Comparison of ENCODE assay signal across 9 cellular contexts in the genomic region with DNA sequence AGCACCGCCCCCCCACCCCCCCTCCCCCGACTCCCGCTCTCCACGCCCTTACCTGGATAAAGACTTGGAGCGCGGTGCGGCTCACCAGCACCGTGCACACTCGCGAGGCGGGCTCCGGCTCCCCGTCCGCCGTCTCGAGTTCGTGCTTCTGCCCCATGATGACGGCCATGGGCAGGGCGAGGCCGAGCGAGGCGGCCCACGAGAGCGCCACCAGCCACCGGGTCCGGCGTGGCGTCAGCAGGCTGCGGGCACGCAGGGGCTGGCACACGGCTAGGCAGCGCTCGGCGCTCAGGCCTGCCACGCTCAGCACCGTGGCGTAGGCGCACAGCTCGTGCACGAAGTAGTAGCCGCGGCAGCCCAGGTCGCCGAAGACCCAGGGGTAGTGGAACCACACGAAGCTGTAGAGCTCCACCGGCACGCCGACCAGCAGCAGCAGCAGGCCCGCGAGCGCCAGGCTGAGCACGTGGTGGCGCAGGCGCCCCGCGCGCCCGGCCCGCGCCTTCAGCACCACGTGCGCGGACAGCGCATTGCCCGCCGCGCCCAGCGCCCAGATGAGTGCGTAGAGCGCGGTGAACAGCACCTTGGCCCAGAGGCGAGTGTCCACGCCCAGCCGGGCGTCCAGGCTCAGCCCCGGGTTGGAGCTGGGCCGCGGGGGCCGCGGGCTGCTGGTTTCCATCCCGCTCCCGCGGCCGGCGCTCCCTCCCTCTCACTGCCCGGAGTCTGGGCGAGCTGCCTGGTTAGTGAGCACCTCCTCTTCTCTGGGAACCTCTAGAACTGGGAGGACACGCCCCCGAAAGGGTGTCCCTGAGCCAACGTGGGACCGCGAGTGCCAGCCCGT. TPM values are rescaled to one million over a fixed set of nuclear protein-coding genes. Genes with fewer than 3 reads are reported as not detected.
DNase-seq lines count a peak whose midpoint lies in the region; ATAC-seq, FAIRE-seq and TF ChIP-seq lines count a peak whose summit lies in the region.
"Had no signal": no experiment of that assay in that cellular context is flagged by ENCODE, and none has a peak within 500 bp of the region (broad histone marks: within the 10 kb centered on the region; RNA-seq: fewer than 3 reads in every experiment).

A gene with protein sequence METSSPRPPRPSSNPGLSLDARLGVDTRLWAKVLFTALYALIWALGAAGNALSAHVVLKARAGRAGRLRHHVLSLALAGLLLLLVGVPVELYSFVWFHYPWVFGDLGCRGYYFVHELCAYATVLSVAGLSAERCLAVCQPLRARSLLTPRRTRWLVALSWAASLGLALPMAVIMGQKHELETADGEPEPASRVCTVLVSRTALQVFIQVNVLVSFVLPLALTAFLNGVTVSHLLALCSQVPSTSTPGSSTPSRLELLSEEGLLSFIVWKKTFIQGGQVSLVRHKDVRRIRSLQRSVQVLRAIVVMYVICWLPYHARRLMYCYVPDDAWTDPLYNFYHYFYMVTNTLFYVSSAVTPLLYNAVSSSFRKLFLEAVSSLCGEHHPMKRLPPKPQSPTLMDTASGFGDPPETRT (minus strand): TSS at position 742 of the 838 bp plus-strand sequence. CDS start 66 bp downstream, at position 676.

- peak; percentile 58 for DNase-seq in GM20000 (ENCODE audit: low spot score)
- peak; percentile 39 for DNase-seq in activated T-cell treated with anti-CD3 and anti-CD28 coated beads for 48 hours (ENCODE audit: low read depth)
- DNase-seq in frontal cortex (ENCODE audit: low spot score in 2 of 2): peak; percentile 78 to 80
- DNase-seq in occipital lobe (lab: John Stamatoyannopoulos, UW): peak; percentile 49
- no peak for DNase-seq in SIG-M5 (lab: John Stamatoyannopoulos, UW)
- no peak for DNase-seq in RKO (ENCODE audit: low spot score)
- DNase-seq in NOMO-1 treated with DMSO at 0.1 percent for 48 hours (lab: John Stamatoyannopoulos, UW; ENCODE audit: unreplicated experiment): no peak

- no peak for ATAC-seq in HG02571 (IDR thresholded peaks at IDR 0.05; ENCODE audit: unreplicated experiment)

- TF ChIP-seq CTCF in GM20000 (IDR thresholded peaks at IDR 0.05; ENCODE audit: extremely low read depth, missing control alignments): no peak

- FAIRE-seq in frontal cortex (lab: Jason Lieb, UNC): no peak
- FAIRE-seq: colon had no signal

RNA-seq across cellular contexts. Expression of the gene that starts here (rescaled TPM):
- total RNA-seq in frontal cortex: 0.82 TPM
- total RNA-seq in occipital lobe: 0.31 TPM

Comparison
In these comparisons a context has a peak if more than half of its experiments do, and no peak if none do; other contexts are left out.
1. Peak in DNase-seq in frontal cortex; RNA of the gene not detected or under 1 TPM.
2. Peak in DNase-seq in occipital lobe; RNA of the gene not detected or under 1 TPM.
3. DNase-seq: peak in GM20000 (single experiment) and activated T-cell treated with anti-CD3 and anti-CD28 coated beads for 48 hours (single experiment); none in SIG-M5 (single experiment), RKO (single experiment) and NOMO-1 treated with DMSO at 0.1 percent for 48 hours (single experiment).